Comparison of ENCODE assay signal across 1 cellular context in the genomic region with DNA sequence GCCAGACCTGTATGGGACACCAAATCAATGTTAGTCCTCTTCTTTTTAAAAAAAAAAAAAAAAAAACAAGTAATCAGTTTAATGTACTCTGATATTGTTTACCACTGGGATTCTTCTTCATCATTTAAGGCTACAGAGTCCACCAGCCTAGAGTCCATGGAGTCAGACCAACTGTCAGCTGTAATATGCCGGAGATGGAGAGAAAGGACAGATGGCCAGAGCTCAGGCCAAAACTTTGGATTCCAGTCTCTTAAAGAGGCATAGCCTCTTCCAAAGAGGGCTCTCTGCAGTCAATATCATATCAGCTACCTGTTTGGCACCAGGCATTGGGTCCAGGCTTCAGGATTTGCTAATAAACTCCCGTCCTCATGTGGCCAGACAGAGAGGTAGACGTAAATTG.
TF ChIP-seq lines count a peak whose summit lies in the region.

No MANE protein-coding gene starts in this region.

TF ChIP-seq in IMR-90, 13 proteins besides CTCF, POLR2A, EP300 and RAD21 (continued from another document):
- TF ChIP-seq, protein P1, sequence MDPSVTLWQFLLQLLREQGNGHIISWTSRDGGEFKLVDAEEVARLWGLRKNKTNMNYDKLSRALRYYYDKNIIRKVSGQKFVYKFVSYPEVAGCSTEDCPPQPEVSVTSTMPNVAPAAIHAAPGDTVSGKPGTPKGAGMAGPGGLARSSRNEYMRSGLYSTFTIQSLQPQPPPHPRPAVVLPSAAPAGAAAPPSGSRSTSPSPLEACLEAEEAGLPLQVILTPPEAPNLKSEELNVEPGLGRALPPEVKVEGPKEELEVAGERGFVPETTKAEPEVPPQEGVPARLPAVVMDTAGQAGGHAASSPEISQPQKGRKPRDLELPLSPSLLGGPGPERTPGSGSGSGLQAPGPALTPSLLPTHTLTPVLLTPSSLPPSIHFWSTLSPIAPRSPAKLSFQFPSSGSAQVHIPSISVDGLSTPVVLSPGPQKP (IDR thresholded peaks at IDR 0.05; ENCODE audit: borderline replicate concordance, low read depth, low read length) = no peak
- TF ChIP-seq SMC3 (IDR thresholded peaks at IDR 0.05; ENCODE audit: low read depth, low read length) (no peak), MAZ (IDR thresholded peaks at IDR 0.05; ENCODE audit: borderline replicate concordance, low read depth, low read length) (no peak)
